In genomic region chr4:163553146-163553545, GRCh38 we compare ENCODE assay signal across 25 cellular contexts.
"Had no signal": no experiment of that assay in that cellular context is flagged by ENCODE, and none has a peak within 500 bp of the region (broad histone marks: within the 10 kb centered on the region; RNA-seq: fewer than 3 reads in every experiment).

No MANE protein-coding gene starts in this region.

- H3K9ac ChIP-seq: neural progenitor cell had no signal

- H3K4me2 ChIP-seq: neural progenitor cell had no signal

- DNase-seq: dermis blood vessel endothelial cell; effector memory CD4-positive, alpha-beta T cell; erythroblast; esophagus squamous epithelium; hypothalamus; immature natural killer cell; islet precursor cell; left ventricle myocardium superior; lower lobe of right lung; naive thymus-derived CD4-positive, alpha-beta T cell; spleen; stimulated activated CD4-positive, alpha-beta T cell treated with anti-CD3 and anti-CD28 coated beads, Interleukin-4, amount 100 ng/mL, for 4 hours; stimulated activated naive CD4-positive, alpha-beta T cell; stimulated activated naive CD8-positive, alpha-beta T cell treated with anti-CD3 and anti-CD28 coated beads, Interleukin-15, amount 100 ng/mL, for 72 hours; transverse colon; upper lobe of right lung; uterus had no signal

- H3K36me3 ChIP-seq: esophagus squamous epithelium, lower lobe of right lung, neural progenitor cell, prostate gland, right atrium auricular region, suprapubic skin, transverse colon, upper lobe of right lung, uterus had no signal

- H3K27ac ChIP-seq: coronary artery, esophagus squamous epithelium, lower lobe of right lung, neural progenitor cell, prostate gland, right atrium auricular region, suprapubic skin, transverse colon, upper lobe of right lung, uterus had no signal

- H3K4me1 ChIP-seq: neural progenitor cell, prostate gland, uterus had no signal

- H3K27me3 ChIP-seq: esophagus squamous epithelium, neural progenitor cell, right atrium auricular region, spleen, suprapubic skin, transverse colon, upper lobe of right lung, uterus had no signal

- FAIRE-seq: endometrium, frontal cortex had no signal

- ATAC-seq: left ventricle myocardium superior; lower lobe of right lung; naive thymus-derived CD4-positive, alpha-beta T cell; sciatic nerve; stimulated activated naive CD8-positive, alpha-beta T cell treated with anti-CD3 and anti-CD28 coated beads, Interleukin-15, amount 100 ng/mL, for 72 hours; upper lobe of right lung had no signal

- H3K9me3 ChIP-seq: esophagus squamous epithelium, lower lobe of right lung, prostate gland, right atrium auricular region, spleen, suprapubic skin, transverse colon, upper lobe of right lung, uterus had no signal

- H3K4me3 ChIP-seq: coronary artery, esophagus squamous epithelium, lower lobe of right lung, neural progenitor cell, prostate gland, right atrium auricular region, spleen, suprapubic skin, transverse colon, upper lobe of right lung, uterus had no signal

- H2AFZ ChIP-seq: neural progenitor cell had no signal
